ENCODE assay signal across 16 cellular contexts in the genomic region with DNA sequence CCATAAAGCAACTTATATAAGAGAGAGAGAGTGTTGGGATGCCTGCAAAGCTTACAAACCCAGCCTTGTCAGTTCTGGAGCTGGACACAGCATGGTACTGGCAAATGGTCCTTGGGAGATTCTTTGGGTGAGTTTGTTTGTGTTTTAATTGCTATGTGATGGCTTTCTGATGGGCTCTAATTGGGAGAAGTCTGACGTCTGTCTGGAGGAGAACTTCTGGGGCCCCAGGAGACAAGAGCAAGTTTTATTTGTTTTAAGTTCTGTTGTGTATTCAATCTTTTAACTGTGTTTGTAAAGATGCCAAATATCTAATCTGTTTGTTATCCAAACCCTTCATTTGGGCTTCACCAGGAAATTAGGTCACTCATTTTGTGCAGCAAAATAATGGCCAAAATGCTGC. TPM values are rescaled to one million over a fixed set of nuclear protein-coding genes. Genes with fewer than 3 reads are reported as not detected.
DNase-seq lines count a peak whose midpoint lies in the region; ATAC-seq and TF ChIP-seq lines count a peak whose summit lies in the region.
"Had no signal": no experiment of that assay in that cellular context is flagged by ENCODE, and none has a peak within 500 bp of the region (broad histone marks: within the 10 kb centered on the region; RNA-seq: fewer than 3 reads in every experiment).

No MANE protein-coding gene starts in this region.

- H3K9ac ChIP-seq in liver (ENCODE audit: low read depth in 1 of 2, low read length in 2 of 2): no peak overlapping the region

- CTCF ChIA-PET in AG04450 (lab: Charles Lee): interaction anchor here (1.6 to 4.5 kb wide), 3 partner anchors 80 to 491 kb away, joined by 5 to 29 read pairs (median 9); a partner anchor contains a TSS
- CTCF ChIA-PET in T-cell (lab: Charles Lee): no interaction called here

- peaks cover 0 to 27% (median 20%) of the 10 kb centered on the region in 4 donors for H3K4me1 ChIP-seq in liver (ENCODE audit: control insufficient read depth in 4 of 4, insufficient read depth in 4 of 4, low read length in 3 of 4)
- H3K4me1 ChIP-seq: colonic mucosa had no signal

- TF ChIP-seq RAD21 in liver (IDR thresholded peaks at IDR 0.05): no peak

- H3K9me3 ChIP-seq in AG04450 (ENCODE audit: control insufficient read depth, insufficient read depth, low read length) (no peaks in the 10 kb centered on the region), liver (ENCODE audit: control insufficient read depth in 4 of 4, low read length in 3 of 4) (no peaks in the 10 kb centered on the region)
- H3K9me3 ChIP-seq: colonic mucosa, testis had no signal

- no peaks in the 10 kb centered on the region for H3K36me3 Mint-ChIP-seq in T-cell
- H3K36me3 Mint-ChIP-seq in activated T-helper 17 cell treated with anti-CD3 and anti-CD28 coated beads, Interleukin-2, amount 50 U/mL, for 72 hours (ENCODE audit: low read depth): no peaks in the 10 kb centered on the region
- H3K36me3 Mint-ChIP-seq: activated naive CD4-positive, alpha-beta T cell treated with anti-CD3 and anti-CD28 coated beads, Interleukin-2, amount 10 ng/mL, durations not matched to agents 7 days and 5 days had no signal

- ATAC-seq in T-cell (replicated peaks in 1 of 4) (no peak), HG03521 (IDR thresholded peaks at IDR 0.05; ENCODE audit: unreplicated experiment) (no peak)
- no peak for ATAC-seq in activated T-helper 17 cell treated with anti-CD3 and anti-CD28 coated beads, Interleukin-2, amount 50 U/mL, for 72 hours (replicated peaks)
- ATAC-seq: Panc1, T-helper 17 cell had no signal

- WGBS in liver: 17% methylated on average over 1 of the region's 1 CpG

- POLR2A ChIA-PET in AG04450 (lab: Yijun Ruan, JAX): interaction anchor here (1.6 kb wide), 1 partner anchor 9 kb away, joined by 10 read pairs; no protein-coding TSS in a partner anchor
- POLR2A ChIA-PET in T-cell (lab: Charles Lee): no interaction called here

- H3K27me3 ChIP-seq in AG04450 (ENCODE audit: control insufficient read depth, insufficient read depth, low read length): no peaks in the 10 kb centered on the region
- H3K27me3 ChIP-seq in liver (ENCODE audit: control insufficient read depth in 4 of 4, insufficient read depth in 4 of 4, low read length in 3 of 4): no peaks in the 10 kb centered on the region
- H3K27me3 ChIP-seq: colonic mucosa, testis had no signal

- TF ChIP-seq CTCF in AG04450 (IDR thresholded peaks at IDR 0.05; ENCODE audit: low read depth, low read length) (no peak), choroid plexus epithelial cell (conservative IDR thresholded peaks at IDR 0.05; ENCODE audit: low read depth, low read length) (no peak), liver (IDR thresholded peaks at IDR 0.05; ENCODE audit: low read depth, low read length, missing input control) (no peak)

- H3K27me3 Mint-ChIP-seq in T-cell: no peaks in the 10 kb centered on the region
- H3K27me3 Mint-ChIP-seq in activated T-helper 17 cell treated with anti-CD3 and anti-CD28 coated beads, Interleukin-2, amount 50 U/mL, for 72 hours: peaks cover 8% of the 10 kb centered on the region

- H3K4me3 Mint-ChIP-seq in T-cell: no peak overlapping the region
- H3K4me3 Mint-ChIP-seq in activated T-helper 17 cell treated with anti-CD3 and anti-CD28 coated beads, Interleukin-2, amount 50 U/mL, for 72 hours: no peak overlapping the region
- H3K4me3 Mint-ChIP-seq: activated naive CD4-positive, alpha-beta T cell treated with anti-CD3 and anti-CD28 coated beads, Interleukin-2, amount 10 ng/mL, durations not matched to agents 7 days and 5 days; T-helper 17 cell had no signal

- DNase-seq in AG04450 (ENCODE audit: low read depth, low spot score): peak; percentile 49
- peak; percentile 48 for DNase-seq in H4 (ENCODE audit: low spot score)
- DNase-seq in choroid plexus epithelial cell (ENCODE audit: low read depth): peak; percentile 71
- no peak for DNase-seq in T-cell
- DNase-seq in DMS53 treated with DMSO at 0.1 percent for 48 hours (lab: John Stamatoyannopoulos, UW; ENCODE audit: unreplicated experiment): no peak
- DNase-seq: activated CD4-positive, CD25-positive, alpha-beta regulatory T cell treated with anti-CD3 and anti-CD28 coated beads, Interleukin-2, amount 50 U/mL, for 72 hours; activated CD8-positive, alpha-beta memory T cell treated with anti-CD3 and anti-CD28 coated beads, Interleukin-2, amount 50 U/mL, for 48 hours; activated naive CD4-positive, alpha-beta T cell treated with anti-CD3 and anti-CD28 coated beads, Interleukin-2, amount 10 ng/mL, durations not matched to agents 7 days and 5 days; colonic mucosa; stimulated activated CD4-positive, alpha-beta T cell treated with anti-CD3 and anti-CD28 coated beads, Interleukin-12 subunit alpha, Interleukin-12 subunit beta, amount 100 ng/mL, for 4 hours; T-helper 17 cell; testis had no signal

- H3K27ac Mint-ChIP-seq in T-cell: no peak overlapping the region
- H3K27ac Mint-ChIP-seq in activated T-helper 17 cell treated with anti-CD3 and anti-CD28 coated beads, Interleukin-2, amount 50 U/mL, for 72 hours: no peak overlapping the region
- H3K27ac Mint-ChIP-seq: activated naive CD4-positive, alpha-beta T cell treated with anti-CD3 and anti-CD28 coated beads, Interleukin-2, amount 10 ng/mL, durations not matched to agents 7 days and 5 days; T-helper 17 cell had no signal

- no peak overlapping the region for H3K4me3 ChIP-seq in AG04450 (ENCODE audit: low read depth, low read length)
- no peak overlapping the region for H3K4me3 ChIP-seq in choroid plexus epithelial cell (ENCODE audit: low read depth, low read length)
- no peak overlapping the region for H3K4me3 ChIP-seq in liver (ENCODE audit: low read depth in 1 of 3, low read length in 3 of 3)
- H3K4me3 ChIP-seq: colonic mucosa, testis had no signal

- no peaks in the 10 kb centered on the region for H3K4me1 Mint-ChIP-seq in T-cell
- no peaks in the 10 kb centered on the region for H3K4me1 Mint-ChIP-seq in activated T-helper 17 cell treated with anti-CD3 and anti-CD28 coated beads, Interleukin-2, amount 50 U/mL, for 72 hours
- H3K4me1 Mint-ChIP-seq: activated naive CD4-positive, alpha-beta T cell treated with anti-CD3 and anti-CD28 coated beads, Interleukin-2, amount 10 ng/mL, durations not matched to agents 7 days and 5 days; T-helper 17 cell had no signal

- H3K9me3 Mint-ChIP-seq in T-cell: no peaks in the 10 kb centered on the region
- no peaks in the 10 kb centered on the region for H3K9me3 Mint-ChIP-seq in activated T-helper 17 cell treated with anti-CD3 and anti-CD28 coated beads, Interleukin-2, amount 50 U/mL, for 72 hours
- H3K9me3 Mint-ChIP-seq: activated naive CD4-positive, alpha-beta T cell treated with anti-CD3 and anti-CD28 coated beads, Interleukin-2, amount 10 ng/mL, durations not matched to agents 7 days and 5 days had no signal

- peaks cover 10 to 48% (median 43%) of the 10 kb centered on the region in 4 donors for H3K36me3 ChIP-seq in liver (ENCODE audit: control insufficient read depth in 4 of 4, insufficient read depth in 3 of 4, low read depth in 1 of 4, low read length in 3 of 4)
- H3K36me3 ChIP-seq: colonic mucosa had no signal

- H3K27ac ChIP-seq in AG04450 (ENCODE audit: low read depth, low read length) (peak overlapping the region; percentile 77), liver (ENCODE audit: low read depth in 1 of 2, low read length in 2 of 2) (peak overlapping the region; percentile 72 to 75)
- H3K27ac ChIP-seq: colonic mucosa, testis had no signal

TF ChIP-seq in liver, 16 proteins besides CTCF, POLR2A, EP300 and RAD21:
- no peak for TF ChIP-seq HNF4G (IDR thresholded peaks at IDR 0.05)
- TF ChIP-seq NR2F2 (IDR thresholded peaks at IDR 0.05): peak; percentile 19

RNA-seq across cellular contexts. Expression of a gene that starts 50.3 kb away (rescaled TPM):
- 1.8 and 2.6 TPM in 2 replicates for polyA plus RNA-seq in AG04450 (2011; rRNA removed)
- polyA minus RNA-seq in AG04450 (2011; rRNA and poly(A)+ RNA removed): 1.4 and 1.8 TPM in 2 replicates
- total RNA-seq in H4 (2014; rRNA removed; shearing (Covaris generic)): 2.0 and 3.2 TPM in 2 replicates
- total RNA-seq in liver: 10 to 100 TPM in 1 of 2 donors, 1 to 10 TPM in 1; 5.2 to 11.6 TPM
- polyA plus RNA-seq in liver: 1 to 10 TPM; 2.1 to 2.8 TPM
- total RNA-seq in T-cell: under 1 TPM; 0.20 to 0.99 (median 0.50) TPM
- under 1 TPM in 1 of 2 donors, not detected in 1; 0.16 TPM for total RNA-seq in activated T-helper 17 cell treated with anti-CD3 and anti-CD28 coated beads, Interleukin-2, amount 50 U/mL, for 72 hours

Comparison
In these comparisons a context has a peak if more than half of its experiments do, and no peak if none do; other contexts are left out.
1. DNase-seq: peak in AG04450 (single experiment), H4 (single experiment) and choroid plexus epithelial cell (single experiment); none in T-cell (0 of 34) and DMS53 treated with DMSO at 0.1 percent for 48 hours (single experiment).